17 cellular contexts compared by ENCODE assay signal in the genomic region with DNA sequence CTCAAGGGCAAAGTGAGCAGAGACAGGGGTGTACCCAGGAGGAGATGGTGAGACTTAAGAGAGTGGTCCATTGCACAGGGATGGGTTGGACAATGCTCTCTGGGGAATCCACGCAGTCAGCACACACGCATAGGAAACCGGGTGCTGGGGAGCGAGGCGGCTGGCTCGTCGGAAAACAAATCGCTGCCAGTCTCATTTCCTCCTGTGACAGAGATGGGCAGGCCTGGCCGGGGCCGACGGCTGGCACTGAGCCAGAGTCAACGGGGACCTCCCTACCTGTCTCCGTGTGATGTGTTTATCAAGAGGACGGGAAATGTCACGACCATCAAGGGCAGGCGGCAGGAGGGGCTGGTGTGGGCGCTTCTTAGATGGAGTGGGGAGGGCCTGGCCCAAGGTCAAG. TPM values are rescaled to one million over a fixed set of nuclear protein-coding genes. Genes with fewer than 3 reads are reported as not detected.
DNase-seq lines count a peak whose midpoint lies in the region; ATAC-seq and TF ChIP-seq lines count a peak whose summit lies in the region.
"Had no signal": no experiment of that assay in that cellular context is flagged by ENCODE, and none has a peak within 500 bp of the region (broad histone marks: within the 10 kb centered on the region; RNA-seq: fewer than 3 reads in every experiment).

No MANE protein-coding gene starts in this region.

- DNase-seq in DMS153 treated with DMSO at 0.1 percent for 48 hours (lab: John Stamatoyannopoulos, UW; ENCODE audit: unreplicated experiment) (peak; percentile 73), SHP77 (lab: John Stamatoyannopoulos, UW) (peak; percentile 46 to 47), memory B cell (ENCODE audit: low spot score in 2 of 2) (peak; percentile 43 to 50), Right ventricle myocardium superior (no peak)
- DNase-seq: activated CD4-positive, alpha-beta T cell treated with anti-CD3 and anti-CD28 coated beads, Interleukin-2, amount 10 ng/mL, durations not matched to agents 7 days and 5 days; amniotic stem cell; hypothalamus; left cardiac atrium; NCI-H146; NK-92 treated with Interleukin-12 subunit alpha and Interleukin-12 subunit beta, amount 100 ng/mL, for 24 hours; psoas muscle; stimulated activated CD4-positive, alpha-beta T cell treated with anti-CD3 and anti-CD28 coated beads, Interleukin-15, amount 100 ng/mL, for 24 hours; T-helper 9 cell had no signal

- H3K27me3 Mint-ChIP-seq in memory B cell, result peaks cover 7% of the 10 kb centered on the region
- H3K27me3 Mint-ChIP-seq: activated CD4-positive, alpha-beta T cell treated with anti-CD3 and anti-CD28 coated beads, Interleukin-2, amount 10 ng/mL, durations not matched to agents 7 days and 5 days had no signal

- peak overlapping the region; percentile 40 for H3K4me3 Mint-ChIP-seq in memory B cell
- H3K4me3 Mint-ChIP-seq: activated CD4-positive, alpha-beta T cell treated with anti-CD3 and anti-CD28 coated beads, Interleukin-2, amount 10 ng/mL, durations not matched to agents 7 days and 5 days had no signal

- no peak for TF ChIP-seq RAD21 in Ishikawa (IDR thresholded peaks at IDR 0.05; ENCODE audit: low read depth)

- H3K27ac Mint-ChIP-seq in memory B cell, result no peak overlapping the region
- H3K27ac Mint-ChIP-seq: activated CD4-positive, alpha-beta T cell treated with anti-CD3 and anti-CD28 coated beads, Interleukin-2, amount 10 ng/mL, durations not matched to agents 7 days and 5 days; CD14-positive monocyte had no signal

- peaks cover 4% of the 10 kb centered on the region for H3K36me3 Mint-ChIP-seq in memory B cell
- H3K36me3 Mint-ChIP-seq: CD14-positive monocyte had no signal

- H3K9me3 Mint-ChIP-seq in memory B cell, result no peaks in the 10 kb centered on the region
- H3K9me3 Mint-ChIP-seq: activated CD4-positive, alpha-beta T cell treated with anti-CD3 and anti-CD28 coated beads, Interleukin-2, amount 10 ng/mL, durations not matched to agents 7 days and 5 days had no signal

- no peak for TF ChIP-seq EP300 in Ishikawa (IDR thresholded peaks at IDR 0.05; ENCODE audit: borderline replicate concordance)

- no peaks in the 10 kb centered on the region for H3K4me1 Mint-ChIP-seq in memory B cell
- H3K4me1 Mint-ChIP-seq: activated CD4-positive, alpha-beta T cell treated with anti-CD3 and anti-CD28 coated beads, Interleukin-2, amount 10 ng/mL, durations not matched to agents 7 days and 5 days; CD14-positive monocyte had no signal

- intact Hi-C loops in Right ventricle myocardium superior (cut with DNase I), result no loop called here

- ATAC-seq in memory B cell (ENCODE audit: low read depth) (peak; percentile 90), HG03432 (IDR thresholded peaks at IDR 0.05; ENCODE audit: unreplicated experiment) (no peak), GM21737 (IDR thresholded peaks at IDR 0.05; ENCODE audit: unreplicated experiment) (no peak), Right ventricle myocardium superior (ENCODE audit: poor library complexity) (no peak)
- ATAC-seq: left cardiac atrium, psoas muscle had no signal

TF ChIP-seq in Ishikawa, 13 proteins besides CTCF, POLR2A, EP300 and RAD21:
- TF ChIP-seq ZBTB7A (IDR thresholded peaks at IDR 0.05; ENCODE audit: low read depth), result no peak
- peak; percentile 34; the same call in 1 of the 2 replicates for TF ChIP-seq NFIC (IDR thresholded peaks at IDR 0.05)
TF ChIP-seq in Ishikawa: peak in this region for 1.

RNA-seq across cellular contexts. Expression of gene PTPRS, which starts 27.3 kb away (rescaled TPM):
- total RNA-seq in Right ventricle myocardium superior, result 51.5 TPM
